Comparison of ENCODE assay signal across 21 cellular contexts in the genomic region with DNA sequence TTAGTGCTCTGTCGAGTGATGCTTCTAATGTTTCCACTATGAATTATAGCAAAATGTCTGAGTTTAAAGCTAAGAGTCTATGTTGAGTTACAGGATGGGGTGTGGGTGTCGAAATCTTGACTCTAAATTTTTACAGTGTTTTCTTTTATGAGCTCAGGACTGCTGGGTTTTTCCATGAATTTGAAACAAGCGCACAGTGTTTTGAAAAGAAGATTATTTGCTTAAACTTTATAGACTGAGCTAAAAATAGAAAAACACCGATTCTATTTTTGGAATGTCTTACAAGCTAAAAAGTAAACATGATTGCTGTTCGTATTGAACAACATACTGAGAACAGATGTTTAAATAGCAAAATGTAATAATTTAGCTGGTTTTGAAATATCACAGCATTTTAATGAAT. TPM values are rescaled to one million over a fixed set of nuclear protein-coding genes. Genes with fewer than 3 reads are reported as not detected.
DNase-seq lines count a peak whose midpoint lies in the region; ATAC-seq, FAIRE-seq and TF ChIP-seq lines count a peak whose summit lies in the region.
"Had no signal": no experiment of that assay in that cellular context is flagged by ENCODE, and none has a peak within 500 bp of the region (broad histone marks: within the 10 kb centered on the region; RNA-seq: fewer than 3 reads in every experiment).

No MANE protein-coding gene starts in this region.

- H4K20me1 ChIP-seq in GM12878 (ENCODE audit: control insufficient read depth, insufficient read depth): no peaks in the 10 kb centered on the region
- H4K20me1 ChIP-seq in HepG2 (ENCODE audit: insufficient read depth, low read length): no peaks in the 10 kb centered on the region

- ATAC-seq in activated naive CD4-positive, alpha-beta T cell treated with anti-CD3 and anti-CD28 coated beads, Interleukin-2, amount 50 U/mL, for 72 hours: no peak
- ATAC-seq in GM12878 (no peak), HepG2 (no peak)
- ATAC-seq: A549; K562; lower lobe of right lung; stimulated activated memory B cell treated with anti-CD40 and anti-IgM and Interleukin-4, amounts not matched to agents 10 μg/mL and 1 μg/mL and 100 μg/mL, for 72 hours had no signal

- no peak overlapping the region for H2BK5ac ChIP-seq in mesendoderm (ENCODE audit: low read length)

- H3K27ac ChIP-seq in GM12878 (ENCODE audit: control insufficient read depth, insufficient read depth): no peak overlapping the region
- H3K27ac ChIP-seq in HepG2 (ENCODE audit: extremely low read length, insufficient read depth, low read length): no peak overlapping the region
- H3K27ac ChIP-seq in transverse colon: peak overlapping the region; percentile 29 to 58 (median 38)
- no peak overlapping the region for H3K27ac ChIP-seq in mesendoderm (ENCODE audit: low read depth, low read length)
- H3K27ac ChIP-seq: A549, esophagus squamous epithelium, lower lobe of right lung, right lobe of liver had no signal

- H3K4me3 Mint-ChIP-seq in activated naive CD4-positive, alpha-beta T cell treated with anti-CD3 and anti-CD28 coated beads, Interleukin-2, amount 50 U/mL, for 24 hours: no peak overlapping the region
- H3K4me3 Mint-ChIP-seq: stimulated activated memory B cell treated with anti-CD40 and anti-IgM and Interleukin-4, amounts not matched to agents 10 μg/mL and 1 μg/mL and 100 μg/mL, for 72 hours had no signal

- intact Hi-C loops in GM12878 (cut with micrococcal nuclease; ENCODE audit: unreplicated experiment): no loop called here
- intact Hi-C loops in HepG2 (cut with micrococcal nuclease; ENCODE audit: unreplicated experiment): no loop called here
- intact Hi-C loops in transverse colon (cut with DNase I; ENCODE audit: low total_unique reads): no loop called here

- no peaks in the 10 kb centered on the region for H3K79me1 ChIP-seq in mesendoderm (ENCODE audit: low read length)

- H3K4me1 Mint-ChIP-seq in activated naive CD4-positive, alpha-beta T cell treated with anti-CD3 and anti-CD28 coated beads, Interleukin-2, amount 50 U/mL, for 24 hours: peaks cover 24% of the 10 kb centered on the region

- no peak overlapping the region for H2BK15ac ChIP-seq in mesendoderm (replicated peaks; ENCODE audit: low read depth)

- H3K4me1 ChIP-seq in GM12878 (ENCODE audit: control insufficient read depth, insufficient read depth, low read length) (peaks cover 14% of the 10 kb centered on the region), HepG2 (ENCODE audit: insufficient read depth, low read length) (peaks cover 31% of the 10 kb centered on the region), transverse colon (peaks cover 8 to 32% (median 10%) of the 10 kb centered on the region in 4 donors), mesendoderm (ENCODE audit: control insufficient read depth, low read depth, low read length) (no peaks in the 10 kb centered on the region)
- H3K4me1 ChIP-seq: A549 had no signal

- H3K9me3 ChIP-seq in GM12878 (replicated peaks; ENCODE audit: control insufficient read depth, insufficient read depth, low read length): no peaks in the 10 kb centered on the region
- no peaks in the 10 kb centered on the region for H3K9me3 ChIP-seq in HepG2 (ENCODE audit: low read length)
- H3K9me3 ChIP-seq in transverse colon: no peaks in the 10 kb centered on the region
- H3K9me3 ChIP-seq: A549, esophagus squamous epithelium, lower lobe of right lung, right lobe of liver had no signal

- SMC1A ChIA-PET in GM12878 (lab: Charles Lee; ENCODE audit: uncharacterized antibody, unreplicated experiment): interaction anchor here (0.5 to 1.2 kb wide), 6 partner anchors 8 to 1663 kb away, joined by 3 to 7 read pairs (median 4); no protein-coding TSS in a partner anchor

- H3K4me3 ChIP-seq in GM12878 (no peak overlapping the region), HepG2 (replicated peaks in 1 of 3; ENCODE audit: insufficient read depth in 1 of 3, low read depth in 2 of 3, low read length in 3 of 3) (no peak overlapping the region), transverse colon (no peak overlapping the region), mesendoderm (ENCODE audit: low read length) (no peak overlapping the region)
- H3K4me3 ChIP-seq: A549, esophagus squamous epithelium, K562, lower lobe of right lung, right lobe of liver had no signal

- CTCF ChIA-PET in GM12878 (lab: Yijun Ruan, JAX) (interaction anchor here (0.7 to 1.5 kb wide), 4 partner anchors 11 to 168 kb away, joined by 3 read pairs; partner anchors contain the start of gene PGM2), HepG2 (lab: Yijun Ruan, JAX; ENCODE audit: low intra/inter-chr PET ratio, low total read pairs) (no interaction called here)

- H3K9ac ChIP-seq in GM12878 (ENCODE audit: control insufficient read depth, insufficient read depth, low read length) (no peak overlapping the region), HepG2 (ENCODE audit: insufficient read depth, low read depth, low read length) (no peak overlapping the region), mesendoderm (ENCODE audit: low read length) (no peak overlapping the region)

- H4K8ac ChIP-seq in mesendoderm (ENCODE audit: low read depth, low read length): no peak overlapping the region

- in situ Hi-C loops in GM12878 (cut with MboI): no loop called here
- in situ Hi-C loops in HepG2 (cut with HindIII; ENCODE audit: extremely low pct_ligation_motif_present, low pct_unique_long_range_greater_than_20kb): no loop called here
- in situ Hi-C loops in transverse colon (cut with MboI; ENCODE audit: low pct_ligation_motif_present in 1 of 4, low pct_unique_long_range_greater_than_20kb in 1 of 4, low sequenced_read_pairs in 3 of 4): no loop called here

- FAIRE-seq in GM12878 (lab: Jason Lieb, UNC): no peak
- no peak for FAIRE-seq in HepG2 (lab: Jason Lieb, UNC)
- FAIRE-seq: A549, K562, RCC 7860 had no signal

- no peak overlapping the region for H4K5ac ChIP-seq in mesendoderm (ENCODE audit: low read length)

- no peak for TF ChIP-seq EP300 in GM12878 (IDR thresholded peaks at IDR 0.05; ENCODE audit: borderline replicate concordance in 1 of 2, control insufficient read depth in 1 of 2, low read depth in 2 of 2, low read length in 2 of 2)
- peak in 1 of 2 experiments; percentile 43; a peak in 1 of 4 replicates for TF ChIP-seq EP300 in HepG2 (IDR thresholded peaks at IDR 0.05; ENCODE audit: low read depth in 2 of 2, low read length in 2 of 2)
- no peak for TF ChIP-seq EP300 in HepG2 (CRISPR knock-in tag; IDR thresholded peaks at IDR 0.05; ENCODE audit: borderline replicate concordance)
- TF ChIP-seq EP300 in transverse colon (IDR thresholded peaks at IDR 0.05; ENCODE audit: low read depth): no peak

- no peak overlapping the region for H3K18ac ChIP-seq in mesendoderm (ENCODE audit: low read length)

- no peak for TF ChIP-seq RAD21 in GM12878 (IDR thresholded peaks at IDR 0.05; ENCODE audit: insufficient read depth, low read depth, low read length)
- no peak for TF ChIP-seq RAD21 in HepG2 (CRISPR knock-in tag; IDR thresholded peaks at IDR 0.05)

- BruUV-seq in GM12878 (replicated peaks; lab: Mats Ljungman, UMichigan): no TSS peak
- no TSS peak for BruUV-seq in HepG2 (replicated peaks; lab: Mats Ljungman, UMichigan)

- no peak for DNase-seq in activated naive CD4-positive, alpha-beta T cell treated with anti-CD3 and anti-CD28 coated beads, Interleukin-2, amount 50 U/mL, for 72 hours (ENCODE audit: low spot score in 2 of 2)
- DNase-seq in GM12878 (ENCODE audit: low read depth, low spot score) (no peak), HepG2 (ENCODE audit: low spot score) (peak; percentile 12), transverse colon (no peak), mesendoderm (no peak), SIG-M5 treated with dmso at 0.1 percent for 504 hours (lab: John Stamatoyannopoulos, UW; ENCODE audit: unreplicated experiment) (no peak)
- no peak for DNase-seq in activated CD4-positive, alpha-beta T cell treated with anti-CD3 and anti-CD28 coated beads for 1 hour
- DNase-seq: COR-L47, esophagus squamous epithelium, GDM1, lower lobe of right lung, NCI-H187 treated with DMSO at 0.1 percent for 48 hours, NCI-H524, right lobe of liver, T-helper 1 cell had no signal

- H3K23ac ChIP-seq in mesendoderm (ENCODE audit: low read length): no peak overlapping the region

- no peak overlapping the region for H3K56ac ChIP-seq in mesendoderm (ENCODE audit: low read length)

- H3K36me3 ChIP-seq in GM12878 (ENCODE audit: control insufficient read depth in 2 of 2, insufficient read depth in 2 of 2, low read length in 1 of 2) (no peaks in the 10 kb centered on the region), HepG2 (replicated peaks in 1 of 2; ENCODE audit: control insufficient read depth in 1 of 2, insufficient read depth in 2 of 2, low read length in 2 of 2) (no peaks in the 10 kb centered on the region), transverse colon (no peaks in the 10 kb centered on the region), mesendoderm (ENCODE audit: control insufficient read depth, insufficient read depth, low read length) (no peaks in the 10 kb centered on the region)
- H3K36me3 ChIP-seq: esophagus squamous epithelium, lower lobe of right lung, right lobe of liver had no signal

- H2BK120ac ChIP-seq in mesendoderm (ENCODE audit: low read depth, low read length): no peak overlapping the region

- no peak overlapping the region for H3K4ac ChIP-seq in mesendoderm (ENCODE audit: low read depth, low read length)

- H3K9me3 Mint-ChIP-seq in activated naive CD4-positive, alpha-beta T cell treated with anti-CD3 and anti-CD28 coated beads, Interleukin-2, amount 50 U/mL, for 24 hours: no peaks in the 10 kb centered on the region
- H3K9me3 Mint-ChIP-seq in activated naive CD4-positive, alpha-beta T cell treated with anti-CD3 and anti-CD28 coated beads, Interleukin-2, amount 50 U/mL, for 72 hours: peaks cover 0 to 3% of the 10 kb centered on the region in 2 donors

- no peak overlapping the region for H2AK5ac ChIP-seq in mesendoderm (ENCODE audit: low read length)

- H3K27me3 ChIP-seq in GM12878 (replicated peaks in 1 of 2; ENCODE audit: control insufficient read depth in 2 of 2, insufficient read depth in 2 of 2, low read length in 1 of 2): no peaks in the 10 kb centered on the region
- H3K27me3 ChIP-seq in HepG2 (ENCODE audit: control insufficient read depth in 1 of 2, insufficient read depth in 2 of 2, low read length in 2 of 2): no peaks in the 10 kb centered on the region; a peak in 2 of 5 replicates
- no peaks in the 10 kb centered on the region for H3K27me3 ChIP-seq in transverse colon
- H3K27me3 ChIP-seq in mesendoderm (ENCODE audit: insufficient read depth, low read length, poor library complexity): no peaks in the 10 kb centered on the region
- H3K27me3 ChIP-seq: esophagus squamous epithelium, right lobe of liver had no signal

- TF ChIP-seq POLR2A in GM12878 (IDR thresholded peaks at IDR 0.05; ENCODE audit: low read depth, low read length) (no peak), HepG2 (IDR thresholded peaks at IDR 0.05; ENCODE audit: insufficient read depth in 1 of 2, low read depth in 2 of 2, low read length in 2 of 2) (no peak), transverse colon (IDR thresholded peaks at IDR 0.05) (no peak)

- no peaks in the 10 kb centered on the region for H3K79me2 ChIP-seq in GM12878 (ENCODE audit: control insufficient read depth, insufficient read depth, low read length)
- H3K79me2 ChIP-seq in HepG2 (ENCODE audit: insufficient read depth, low read length): no peaks in the 10 kb centered on the region
- H3K79me2 ChIP-seq in mesendoderm (ENCODE audit: control insufficient read depth, insufficient read depth, low read length): no peaks in the 10 kb centered on the region

- H2AFZ ChIP-seq in GM12878 (ENCODE audit: control insufficient read depth, low read depth, low read length) (no peak overlapping the region), HepG2 (ENCODE audit: low read length) (no peak overlapping the region)

- TF ChIP-seq CTCF in GM12878 (IDR thresholded peaks at IDR 0.05 in 2 of 3, conservative IDR thresholded peaks at IDR 0.05 in 1 of 3; ENCODE audit: control insufficient read depth in 2 of 3, extremely low read depth in 1 of 3, insufficient read depth in 1 of 3, low read depth in 3 of 3, low read length in 3 of 3) (no peak), HepG2 (CRISPR knock-in tag; IDR thresholded peaks at IDR 0.05) (no peak), transverse colon (IDR thresholded peaks at IDR 0.05) (no peak)

- H3K4me2 ChIP-seq in GM12878 (ENCODE audit: control insufficient read depth, insufficient read depth) (0 out of 2 replicates have a peak overlapping the region, but pooled peaks have one; percentile 1), HepG2 (ENCODE audit: low read depth, low read length) (peak overlapping the region; percentile 24; the same call in 1 of the 2 replicates), mesendoderm (ENCODE audit: low read length) (no peak overlapping the region)
- H3K4me2 ChIP-seq: A549 had no signal

- POLR2A ChIA-PET in GM12878 (lab: Charles Lee): interaction anchor here (0.7 to 1.0 kb wide), 3 partner anchors 9 to 109 kb away, joined by 3 to 5 read pairs (median 3); partner anchors contain the start of gene TBC1D1
- POLR2A ChIA-PET in HepG2 (lab: Yijun Ruan, JAX): no interaction called here

- peaks cover 4% of the 10 kb centered on the region for H3K36me3 Mint-ChIP-seq in activated naive CD4-positive, alpha-beta T cell treated with anti-CD3 and anti-CD28 coated beads, Interleukin-2, amount 50 U/mL, for 24 hours
- no peaks in the 10 kb centered on the region for H3K36me3 Mint-ChIP-seq in activated naive CD4-positive, alpha-beta T cell treated with anti-CD3 and anti-CD28 coated beads, Interleukin-2, amount 50 U/mL, for 72 hours

- peak overlapping the region; percentile 73 for H3K27ac Mint-ChIP-seq in activated naive CD4-positive, alpha-beta T cell treated with anti-CD3 and anti-CD28 coated beads, Interleukin-2, amount 50 U/mL, for 24 hours
- H3K27ac Mint-ChIP-seq in activated naive CD4-positive, alpha-beta T cell treated with anti-CD3 and anti-CD28 coated beads, Interleukin-2, amount 50 U/mL, for 72 hours: no peak overlapping the region
- H3K27ac Mint-ChIP-seq: stimulated activated memory B cell treated with anti-CD40 and anti-IgM and Interleukin-4, amounts not matched to agents 10 μg/mL and 1 μg/mL and 100 μg/mL, for 72 hours had no signal

- no peaks in the 10 kb centered on the region for H3K27me3 Mint-ChIP-seq in activated naive CD4-positive, alpha-beta T cell treated with anti-CD3 and anti-CD28 coated beads, Interleukin-2, amount 50 U/mL, for 24 hours
- H3K27me3 Mint-ChIP-seq: stimulated activated memory B cell treated with anti-CD40 and anti-IgM and Interleukin-4, amounts not matched to agents 10 μg/mL and 1 μg/mL and 100 μg/mL, for 72 hours had no signal

- WGBS in GM12878 (ENCODE audit: insufficient coverage, insufficient replicate concordance, low lambda C conversion rate, missing lambda C conversion rate): 55% methylated on average over 5 of the region's 5 CpGs
- WGBS in HepG2 (ENCODE audit: low lambda C conversion rate): 1% methylated on average over 5 of the region's 5 CpGs
- WGBS in transverse colon (ENCODE audit: low coverage in 1 of 2), 2 donors: 20 to 21% methylated on average over 5 of the region's 5 CpGs
- no CpG with 5 or more reads among the region's 5 CpGs for WGBS in mesendoderm (ENCODE audit: extremely low coverage, insufficient coverage, low lambda C conversion rate)

- RAD21 ChIA-PET in GM12878 (lab: Charles Lee; ENCODE audit: unreplicated experiment): interaction anchor here (1.6 kb wide), 1 partner anchor 112 kb away, joined by 3 read pairs; no protein-coding TSS in a partner anchor

RNA-seq across cellular contexts. Expression of gene PTTG2, which starts 7.6 kb away (rescaled TPM):
- total RNA-seq in activated naive CD4-positive, alpha-beta T cell treated with anti-CD3 and anti-CD28 coated beads, Interleukin-2, amount 50 U/mL, for 72 hours: under 1 TPM; 0.59 to 0.78 TPM
- total RNA-seq in GM12878 (2013; cell fraction: nucleolus; rRNA removed): 8.1 and 10.4 TPM in 2 replicates
- 0.33 TPM in 1 of 2 replicates, not detected in the other for total RNA-seq in GM12878 (2014; rRNA removed)
- 0.54 and 0.55 TPM in 2 replicates for total RNA-seq in GM12878 (2014; rRNA removed; fragmentation: Illumina TruSeq; extraction: Trizol)
- total RNA-seq in GM12878 (2021): 0.40 and 0.44 TPM in 2 replicates
- not detected for polyA plus RNA-seq in GM12878 (2011; ENCODE audit: low read depth)
- polyA plus RNA-seq in GM12878 (2011; rRNA removed): 0.13 and 0.31 TPM in 2 replicates
- not detected in 2 replicates for polyA plus RNA-seq in GM12878 (2011; cell fraction: cytosol; rRNA removed)
- polyA plus RNA-seq in GM12878 (2011; cell fraction: nucleus; rRNA removed): 0.63 and 1.2 TPM in 2 replicates
- not detected in 2 replicates for polyA plus RNA-seq in GM12878 (2012)
- polyA plus RNA-seq in GM12878 (2014; fragmentation: Illumina TruSeq; extraction: Trizol): not detected in 2 replicates
- under 1 TPM in 1 of 2 experiments, not detected in 1; 0.09 TPM for polyA plus RNA-seq in GM12878 (2014; fragmentation: Nextera tagmentation; extraction: Ambion mirVana)
- 0.56 TPM in 1 of 2 replicates, not detected in the other for polyA plus RNA-seq in GM12878 (2014; rRNA removed)
- polyA plus RNA-seq in GM12878 (2016; fragmentation: Nextera tagmentation; extraction: Ambion mirVana): under 1 TPM; 0.33 to 0.44 TPM
- 1.8 and 2.3 TPM in 2 replicates for polyA minus RNA-seq in GM12878 (2011; rRNA and poly(A)+ RNA removed)
- polyA minus RNA-seq in GM12878 (2011; cell fraction: cytosol; rRNA and poly(A)+ RNA removed): not detected in 2 replicates
- polyA minus RNA-seq in GM12878 (2011; cell fraction: nucleus; rRNA and poly(A)+ RNA removed): 3.0 and 4.8 TPM in 2 replicates
- not detected in 2 replicates for total RNA-seq in HepG2 (2016; rRNA removed; fragmentation: Illumina TruSeq; extraction: Trizol)
- not detected in 2 replicates for total RNA-seq in HepG2 (2016; cell fraction: cytosol; rRNA removed; fragmentation: Illumina TruSeq; extraction: Trizol; ENCODE audit: low read depth)
- total RNA-seq in HepG2 (2016; cell fraction: insoluble cytoplasmic fraction; rRNA removed; fragmentation: Illumina TruSeq; extraction: Trizol): not detected in 2 replicates
- not detected in 2 replicates for total RNA-seq in HepG2 (2016; cell fraction: membrane; rRNA removed; fragmentation: Illumina TruSeq; extraction: Trizol)
- total RNA-seq in HepG2 (2016; cell fraction: nucleus; rRNA removed; fragmentation: Illumina TruSeq; extraction: Trizol): not detected in 2 replicates
- not detected in 2 replicates for polyA plus RNA-seq in HepG2 (2011; rRNA removed)
- polyA plus RNA-seq in HepG2 (2011; cell fraction: cytosol; rRNA removed): not detected in 2 replicates
- polyA plus RNA-seq in HepG2 (2011; cell fraction: nucleus; rRNA removed): not detected in 2 replicates
- polyA plus RNA-seq in HepG2 (2012): not detected in 2 replicates
- not detected in 2 replicates for polyA plus RNA-seq in HepG2 (2016; cell fraction: cytosol; fragmentation: Illumina TruSeq; extraction: Trizol; ENCODE audit: low read depth)
- not detected in 2 replicates for polyA plus RNA-seq in HepG2 (2016; cell fraction: insoluble cytoplasmic fraction; fragmentation: Illumina TruSeq; extraction: Trizol; ENCODE audit: low read depth)
- not detected in 2 replicates for polyA plus RNA-seq in HepG2 (2016; cell fraction: membrane; fragmentation: Illumina TruSeq; extraction: Trizol; ENCODE audit: low read depth)
- polyA plus RNA-seq in HepG2 (2016; cell fraction: nucleus; fragmentation: Illumina TruSeq; extraction: Trizol; ENCODE audit: insufficient read depth, low read depth): not detected in 2 replicates
- polyA minus RNA-seq in HepG2 (2011; rRNA and poly(A)+ RNA removed; ENCODE audit: low replicate concordance): not detected in 2 replicates
- polyA minus RNA-seq in HepG2 (2011; cell fraction: cytosol; rRNA and poly(A)+ RNA removed): not detected in 2 replicates
- polyA minus RNA-seq in HepG2 (2011; cell fraction: nucleus; rRNA and poly(A)+ RNA removed): not detected in 2 replicates
- total RNA-seq in transverse colon: 1 to 10 TPM in 2 of 4 donors, not detected in 2; 2.6 to 3.8 TPM
- polyA plus RNA-seq in mesendoderm (2013, experiment 1 of 2): not detected
- polyA plus RNA-seq in mesendoderm (2013, experiment 2 of 2): not detected
- total RNA-seq: K562 had no signal
- polyA plus RNA-seq: A549, K562, neural cell had no signal

Comparison
In these comparisons a context has a peak if more than half of its experiments do, and no peak if none do; other contexts are left out.
1. H3K27ac ChIP-seq: peak in transverse colon (4 of 4); none in GM12878 (single experiment), HepG2 (single experiment) and mesendoderm (single experiment).